ENCODE assay signal across 1 cellular context in the genomic region with DNA sequence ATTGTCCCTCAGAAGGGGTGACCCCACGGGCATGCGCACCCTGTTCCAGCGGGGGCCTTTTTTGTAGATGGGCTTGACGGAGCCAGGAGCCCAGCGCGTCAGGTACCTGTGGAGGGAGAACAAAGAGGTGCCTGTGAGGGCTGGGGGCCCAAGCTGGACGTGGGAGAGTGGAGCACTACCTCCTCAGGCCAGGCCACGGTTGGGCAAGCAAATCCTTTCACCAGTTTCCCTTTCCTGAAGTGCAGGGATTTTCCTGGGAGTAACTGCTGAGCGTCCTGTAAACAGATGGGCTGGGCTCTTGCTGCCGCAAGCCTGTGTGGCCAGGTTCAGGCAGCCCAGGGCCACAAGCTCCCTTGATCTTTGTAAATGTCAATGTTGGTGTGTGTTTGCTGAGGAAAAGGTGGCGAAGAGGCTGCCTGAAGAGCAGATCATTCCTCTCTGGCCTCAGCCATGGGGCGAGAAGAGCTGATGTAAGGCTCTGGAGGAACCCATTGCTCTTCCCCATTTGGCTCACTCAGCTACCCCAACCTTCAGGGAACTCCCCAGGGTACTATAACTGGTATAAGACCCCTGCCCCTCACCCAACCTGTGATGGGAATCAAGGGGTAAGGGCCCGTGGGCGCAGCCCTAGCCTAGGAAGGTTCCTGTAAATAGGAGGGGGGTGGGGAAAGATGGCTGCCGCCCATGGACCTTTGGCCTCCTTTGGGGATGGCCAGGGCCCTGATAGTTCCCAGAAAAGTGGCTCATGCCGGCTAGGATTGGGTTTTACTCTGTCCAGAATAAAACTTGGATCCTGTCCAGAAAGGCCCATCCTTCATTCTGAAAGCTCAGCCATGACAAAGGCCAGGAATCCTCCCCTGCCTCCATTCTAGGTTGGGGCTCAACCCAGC.
TF ChIP-seq lines count a peak whose summit lies in the region.

No MANE protein-coding gene starts in this region.

TF ChIP-seq in HepG2, 621 proteins besides CTCF, POLR2A, EP300 and RAD21 (continued from another document and continues in another):
- TF ChIP-seq, protein P1, sequence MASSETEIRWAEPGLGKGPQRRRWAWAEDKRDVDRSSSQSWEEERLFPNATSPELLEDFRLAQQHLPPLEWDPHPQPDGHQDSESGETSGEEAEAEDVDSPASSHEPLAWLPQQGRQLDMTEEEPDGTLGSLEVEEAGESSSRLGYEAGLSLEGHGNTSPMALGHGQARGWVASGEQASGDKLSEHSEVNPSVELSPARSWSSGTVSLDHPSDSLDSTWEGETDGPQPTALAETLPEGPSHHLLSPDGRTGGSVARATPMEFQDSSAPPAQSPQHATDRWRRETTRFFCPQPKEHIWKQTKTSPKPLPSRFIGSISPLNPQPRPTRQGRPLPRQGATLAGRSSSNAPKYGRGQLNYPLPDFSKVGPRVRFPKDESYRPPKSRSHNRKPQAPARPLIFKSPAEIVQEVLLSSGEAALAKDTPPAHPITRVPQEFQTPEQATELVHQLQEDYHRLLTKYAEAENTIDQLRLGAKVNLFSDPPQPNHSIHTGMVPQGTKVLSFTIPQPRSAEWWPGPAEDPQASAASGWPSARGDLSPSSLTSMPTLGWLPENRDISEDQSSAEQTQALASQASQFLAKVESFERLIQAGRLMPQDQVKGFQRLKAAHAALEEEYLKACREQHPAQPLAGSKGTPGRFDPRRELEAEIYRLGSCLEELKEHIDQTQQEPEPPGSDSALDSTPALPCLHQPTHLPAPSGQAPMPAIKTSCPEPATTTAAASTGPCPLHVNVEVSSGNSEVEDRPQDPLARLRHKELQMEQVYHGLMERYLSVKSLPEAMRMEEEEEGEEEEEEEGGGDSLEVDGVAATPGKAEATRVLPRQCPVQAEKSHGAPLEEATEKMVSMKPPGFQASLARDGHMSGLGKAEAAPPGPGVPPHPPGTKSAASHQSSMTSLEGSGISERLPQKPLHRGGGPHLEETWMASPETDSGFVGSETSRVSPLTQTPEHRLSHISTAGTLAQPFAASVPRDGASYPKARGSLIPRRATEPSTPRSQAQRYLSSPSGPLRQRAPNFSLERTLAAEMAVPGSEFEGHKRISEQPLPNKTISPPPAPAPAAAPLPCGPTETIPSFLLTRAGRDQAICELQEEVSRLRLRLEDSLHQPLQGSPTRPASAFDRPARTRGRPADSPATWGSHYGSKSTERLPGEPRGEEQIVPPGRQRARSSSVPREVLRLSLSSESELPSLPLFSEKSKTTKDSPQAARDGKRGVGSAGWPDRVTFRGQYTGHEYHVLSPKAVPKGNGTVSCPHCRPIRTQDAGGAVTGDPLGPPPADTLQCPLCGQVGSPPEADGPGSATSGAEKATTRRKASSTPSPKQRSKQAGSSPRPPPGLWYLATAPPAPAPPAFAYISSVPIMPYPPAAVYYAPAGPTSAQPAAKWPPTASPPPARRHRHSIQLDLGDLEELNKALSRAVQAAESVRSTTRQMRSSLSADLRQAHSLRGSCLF (CRISPR knock-in tag; IDR thresholded peaks at IDR 0.05; ENCODE audit: borderline replicate concordance), result no peak
- no peak for TF ChIP-seq CHCHD3 (CRISPR knock-in tag; IDR thresholded peaks at IDR 0.05)
- TF ChIP-seq CHD4 (IDR thresholded peaks at IDR 0.05; ENCODE audit: borderline replicate concordance, low read length), result peak; percentile 54; the same call in 1 of the 2 replicates
- TF ChIP-seq, protein P2, sequence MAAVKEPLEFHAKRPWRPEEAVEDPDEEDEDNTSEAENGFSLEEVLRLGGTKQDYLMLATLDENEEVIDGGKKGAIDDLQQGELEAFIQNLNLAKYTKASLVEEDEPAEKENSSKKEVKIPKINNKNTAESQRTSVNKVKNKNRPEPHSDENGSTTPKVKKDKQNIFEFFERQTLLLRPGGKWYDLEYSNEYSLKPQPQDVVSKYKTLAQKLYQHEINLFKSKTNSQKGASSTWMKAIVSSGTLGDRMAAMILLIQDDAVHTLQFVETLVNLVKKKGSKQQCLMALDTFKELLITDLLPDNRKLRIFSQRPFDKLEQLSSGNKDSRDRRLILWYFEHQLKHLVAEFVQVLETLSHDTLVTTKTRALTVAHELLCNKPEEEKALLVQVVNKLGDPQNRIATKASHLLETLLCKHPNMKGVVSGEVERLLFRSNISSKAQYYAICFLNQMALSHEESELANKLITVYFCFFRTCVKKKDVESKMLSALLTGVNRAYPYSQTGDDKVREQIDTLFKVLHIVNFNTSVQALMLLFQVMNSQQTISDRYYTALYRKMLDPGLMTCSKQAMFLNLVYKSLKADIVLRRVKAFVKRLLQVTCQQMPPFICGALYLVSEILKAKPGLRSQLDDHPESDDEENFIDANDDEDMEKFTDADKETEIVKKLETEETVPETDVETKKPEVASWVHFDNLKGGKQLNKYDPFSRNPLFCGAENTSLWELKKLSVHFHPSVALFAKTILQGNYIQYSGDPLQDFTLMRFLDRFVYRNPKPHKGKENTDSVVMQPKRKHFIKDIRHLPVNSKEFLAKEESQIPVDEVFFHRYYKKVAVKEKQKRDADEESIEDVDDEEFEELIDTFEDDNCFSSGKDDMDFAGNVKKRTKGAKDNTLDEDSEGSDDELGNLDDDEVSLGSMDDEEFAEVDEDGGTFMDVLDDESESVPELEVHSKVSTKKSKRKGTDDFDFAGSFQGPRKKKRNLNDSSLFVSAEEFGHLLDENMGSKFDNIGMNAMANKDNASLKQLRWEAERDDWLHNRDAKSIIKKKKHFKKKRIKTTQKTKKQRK (IDR thresholded peaks at IDR 0.05; ENCODE audit: low read length), result no peak
- TF ChIP-seq RXRA (CRISPR knock-in tag; IDR thresholded peaks at IDR 0.05), result peak; percentile 92
- TF ChIP-seq ZNF446 (CRISPR knock-in tag; IDR thresholded peaks at IDR 0.05), result no peak
- TF ChIP-seq, protein P3, sequence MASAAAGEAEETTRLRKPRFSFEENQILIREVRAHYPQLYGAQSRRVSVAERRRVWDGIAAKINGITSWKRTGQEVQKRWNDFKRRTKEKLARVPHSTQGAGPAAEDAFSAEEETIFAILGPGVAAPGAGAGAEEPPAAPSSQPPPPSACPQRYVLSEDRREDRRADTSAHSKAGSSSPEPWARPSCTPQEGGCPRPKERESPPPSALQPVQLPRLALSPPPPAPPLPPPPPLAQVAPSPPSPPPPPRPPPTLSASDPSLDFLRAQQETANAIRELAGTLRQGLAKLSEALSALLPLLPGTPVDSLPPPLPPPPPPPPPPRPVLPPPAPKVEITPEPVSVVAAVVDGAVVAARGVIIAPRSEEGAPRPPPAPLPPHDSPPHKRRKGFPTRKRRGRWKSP (CRISPR knock-in tag; IDR thresholded peaks at IDR 0.05), result peak; percentile 25; the same call in 1 of the 2 replicates
- TF ChIP-seq ZSCAN30 (CRISPR knock-in tag; IDR thresholded peaks at IDR 0.05), result no peak
- TF ChIP-seq, protein P4, sequence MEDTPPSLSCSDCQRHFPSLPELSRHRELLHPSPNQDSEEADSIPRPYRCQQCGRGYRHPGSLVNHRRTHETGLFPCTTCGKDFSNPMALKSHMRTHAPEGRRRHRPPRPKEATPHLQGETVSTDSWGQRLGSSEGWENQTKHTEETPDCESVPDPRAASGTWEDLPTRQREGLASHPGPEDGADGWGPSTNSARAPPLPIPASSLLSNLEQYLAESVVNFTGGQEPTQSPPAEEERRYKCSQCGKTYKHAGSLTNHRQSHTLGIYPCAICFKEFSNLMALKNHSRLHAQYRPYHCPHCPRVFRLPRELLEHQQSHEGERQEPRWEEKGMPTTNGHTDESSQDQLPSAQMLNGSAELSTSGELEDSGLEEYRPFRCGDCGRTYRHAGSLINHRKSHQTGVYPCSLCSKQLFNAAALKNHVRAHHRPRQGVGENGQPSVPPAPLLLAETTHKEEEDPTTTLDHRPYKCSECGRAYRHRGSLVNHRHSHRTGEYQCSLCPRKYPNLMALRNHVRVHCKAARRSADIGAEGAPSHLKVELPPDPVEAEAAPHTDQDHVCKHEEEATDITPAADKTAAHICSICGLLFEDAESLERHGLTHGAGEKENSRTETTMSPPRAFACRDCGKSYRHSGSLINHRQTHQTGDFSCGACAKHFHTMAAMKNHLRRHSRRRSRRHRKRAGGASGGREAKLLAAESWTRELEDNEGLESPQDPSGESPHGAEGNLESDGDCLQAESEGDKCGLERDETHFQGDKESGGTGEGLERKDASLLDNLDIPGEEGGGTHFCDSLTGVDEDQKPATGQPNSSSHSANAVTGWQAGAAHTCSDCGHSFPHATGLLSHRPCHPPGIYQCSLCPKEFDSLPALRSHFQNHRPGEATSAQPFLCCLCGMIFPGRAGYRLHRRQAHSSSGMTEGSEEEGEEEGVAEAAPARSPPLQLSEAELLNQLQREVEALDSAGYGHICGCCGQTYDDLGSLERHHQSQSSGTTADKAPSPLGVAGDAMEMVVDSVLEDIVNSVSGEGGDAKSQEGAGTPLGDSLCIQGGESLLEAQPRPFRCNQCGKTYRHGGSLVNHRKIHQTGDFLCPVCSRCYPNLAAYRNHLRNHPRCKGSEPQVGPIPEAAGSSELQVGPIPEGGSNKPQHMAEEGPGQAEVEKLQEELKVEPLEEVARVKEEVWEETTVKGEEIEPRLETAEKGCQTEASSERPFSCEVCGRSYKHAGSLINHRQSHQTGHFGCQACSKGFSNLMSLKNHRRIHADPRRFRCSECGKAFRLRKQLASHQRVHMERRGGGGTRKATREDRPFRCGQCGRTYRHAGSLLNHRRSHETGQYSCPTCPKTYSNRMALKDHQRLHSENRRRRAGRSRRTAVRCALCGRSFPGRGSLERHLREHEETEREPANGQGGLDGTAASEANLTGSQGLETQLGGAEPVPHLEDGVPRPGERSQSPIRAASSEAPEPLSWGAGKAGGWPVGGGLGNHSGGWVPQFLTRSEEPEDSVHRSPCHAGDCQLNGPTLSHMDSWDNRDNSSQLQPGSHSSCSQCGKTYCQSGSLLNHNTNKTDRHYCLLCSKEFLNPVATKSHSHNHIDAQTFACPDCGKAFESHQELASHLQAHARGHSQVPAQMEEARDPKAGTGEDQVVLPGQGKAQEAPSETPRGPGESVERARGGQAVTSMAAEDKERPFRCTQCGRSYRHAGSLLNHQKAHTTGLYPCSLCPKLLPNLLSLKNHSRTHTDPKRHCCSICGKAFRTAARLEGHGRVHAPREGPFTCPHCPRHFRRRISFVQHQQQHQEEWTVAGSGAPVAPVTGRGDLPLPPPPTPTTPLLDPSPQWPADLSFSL (CRISPR knock-in tag; IDR thresholded peaks at IDR 0.05), result no peak
- TF ChIP-seq ZBTB46 (CRISPR knock-in tag; IDR thresholded peaks at IDR 0.05; ENCODE audit: borderline replicate concordance), result no peak
- TF ChIP-seq AGO1 (IDR thresholded peaks at IDR 0.05; ENCODE audit: low read depth, low read length, poor library complexity, severe bottlenecking), result peak; percentile 30
- peak; percentile 74; the same call in 1 of the 2 replicates for TF ChIP-seq HBP1 (CRISPR knock-in tag; IDR thresholded peaks at IDR 0.05; ENCODE audit: low read depth)
- TF ChIP-seq MTF2 (CRISPR knock-in tag; IDR thresholded peaks at IDR 0.05; ENCODE audit: borderline replicate concordance), result no peak
- TF ChIP-seq DR1 (CRISPR knock-in tag; IDR thresholded peaks at IDR 0.05), result no peak
- TF ChIP-seq, protein P5, sequence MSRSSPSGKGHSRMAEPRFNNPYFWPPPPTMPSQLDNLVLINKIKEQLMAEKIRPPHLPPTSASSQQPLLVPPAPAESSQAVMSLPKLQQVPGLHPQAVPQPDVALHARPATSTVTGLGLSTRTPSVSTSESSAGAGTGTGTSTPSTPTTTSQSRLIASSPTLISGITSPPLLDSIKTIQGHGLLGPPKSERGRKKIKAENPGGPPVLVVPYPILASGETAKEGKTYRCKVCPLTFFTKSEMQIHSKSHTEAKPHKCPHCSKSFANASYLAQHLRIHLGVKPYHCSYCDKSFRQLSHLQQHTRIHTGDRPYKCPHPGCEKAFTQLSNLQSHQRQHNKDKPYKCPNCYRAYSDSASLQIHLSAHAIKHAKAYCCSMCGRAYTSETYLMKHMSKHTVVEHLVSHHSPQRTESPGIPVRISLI (CRISPR knock-in tag; IDR thresholded peaks at IDR 0.05; ENCODE audit: borderline replicate concordance), result peak; percentile 43
- 0 out of 2 replicates have a peak, but pooled peaks have one; percentile 28 for TF ChIP-seq FOXC1 (CRISPR knock-in tag; IDR thresholded peaks at IDR 0.05; ENCODE audit: borderline replicate concordance)
- TF ChIP-seq STAG1 (CRISPR knock-in tag; IDR thresholded peaks at IDR 0.05), result no peak
- TF ChIP-seq ZNF556 (CRISPR knock-in tag; IDR thresholded peaks at IDR 0.05; ENCODE audit: borderline replicate concordance), result 0 out of 2 replicates have a peak, but pooled peaks have one; percentile 25
- no peak for TF ChIP-seq NFE2L1 (CRISPR knock-in tag; IDR thresholded peaks at IDR 0.05; ENCODE audit: borderline replicate concordance)
- TF ChIP-seq ZFY (CRISPR knock-in tag; IDR thresholded peaks at IDR 0.05), result no peak
- TF ChIP-seq DZIP1 (CRISPR knock-in tag; IDR thresholded peaks at IDR 0.05), result no peak
- peak; percentile 95 for TF ChIP-seq RARA (CRISPR knock-in tag; IDR thresholded peaks at IDR 0.05)
- TF ChIP-seq NR1H2 (CRISPR knock-in tag; IDR thresholded peaks at IDR 0.05; ENCODE audit: borderline replicate concordance, low read depth), result no peak
